1 cellular context compared by ENCODE assay signal in genomic region chr17:44354582-44355309, GRCh38.
TF ChIP-seq lines count a peak whose summit lies in the region.

No MANE protein-coding gene starts in this region.

TF ChIP-seq in HepG2, 621 proteins besides CTCF, POLR2A, EP300 and RAD21 (continued from another document and continues in another):
- TF ChIP-seq, protein P1, sequence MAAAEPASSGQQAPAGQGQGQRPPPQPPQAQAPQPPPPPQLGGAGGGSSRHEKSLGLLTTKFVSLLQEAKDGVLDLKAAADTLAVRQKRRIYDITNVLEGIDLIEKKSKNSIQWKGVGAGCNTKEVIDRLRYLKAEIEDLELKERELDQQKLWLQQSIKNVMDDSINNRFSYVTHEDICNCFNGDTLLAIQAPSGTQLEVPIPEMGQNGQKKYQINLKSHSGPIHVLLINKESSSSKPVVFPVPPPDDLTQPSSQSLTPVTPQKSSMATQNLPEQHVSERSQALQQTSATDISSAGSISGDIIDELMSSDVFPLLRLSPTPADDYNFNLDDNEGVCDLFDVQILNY (CRISPR knock-in tag; conservative IDR thresholded peaks at IDR 0.05) = no peak
- TF ChIP-seq NR3C1 (CRISPR knock-in tag; IDR thresholded peaks at IDR 0.05) (no peak), SNAPC2 (CRISPR knock-in tag; IDR thresholded peaks at IDR 0.05) (no peak), ZNF605 (CRISPR knock-in tag; IDR thresholded peaks at IDR 0.05) (peak; percentile 13; the same call in 1 of the 2 replicates), HNF4G (IDR thresholded peaks at IDR 0.05; ENCODE audit: borderline replicate concordance, low read depth, low read length) (no peak), HNF4G (CRISPR knock-in tag; IDR thresholded peaks at IDR 0.05; ENCODE audit: borderline replicate concordance, low read depth) (no peak), REL (CRISPR knock-in tag; conservative IDR thresholded peaks at IDR 0.05) (no peak), KAT8 (CRISPR knock-in tag; IDR thresholded peaks at IDR 0.05) (peak; percentile 56; the same call in 1 of the 2 replicates), HOXA9 (CRISPR knock-in tag; IDR thresholded peaks at IDR 0.05; ENCODE audit: borderline replicate concordance) (no peak), ZNF841 (CRISPR knock-in tag; IDR thresholded peaks at IDR 0.05; ENCODE audit: borderline replicate concordance) (no peak), TARDBP (CRISPR knock-in tag; IDR thresholded peaks at IDR 0.05) (no peak), SMAD1 (CRISPR knock-in tag; IDR thresholded peaks at IDR 0.05; ENCODE audit: borderline replicate concordance, low read depth) (no peak), PAWR (CRISPR knock-in tag; IDR thresholded peaks at IDR 0.05; ENCODE audit: borderline replicate concordance) (no peak), MED8 (CRISPR knock-in tag; IDR thresholded peaks at IDR 0.05; ENCODE audit: insufficient replicate concordance) (no peak), ZKSCAN1 (IDR thresholded peaks at IDR 0.05; ENCODE audit: low read length) (no peak), NKX3-1 (CRISPR knock-in tag; IDR thresholded peaks at IDR 0.05) (no peak), BRCA1 (CRISPR knock-in tag; IDR thresholded peaks at IDR 0.05) (no peak), DMTF1 (CRISPR knock-in tag; IDR thresholded peaks at IDR 0.05) (no peak), TBX3 (IDR thresholded peaks at IDR 0.05; ENCODE audit: borderline replicate concordance) (no peak), SETDB1 (CRISPR knock-in tag; IDR thresholded peaks at IDR 0.05; ENCODE audit: borderline replicate concordance) (no peak), FOXJ3 (CRISPR knock-in tag; IDR thresholded peaks at IDR 0.05; ENCODE audit: borderline replicate concordance) (no peak), ZNF891 (CRISPR knock-in tag; IDR thresholded peaks at IDR 0.05) (no peak), ZNF773 (CRISPR knock-in tag; IDR thresholded peaks at IDR 0.05; ENCODE audit: borderline replicate concordance) (no peak), PHF20 (CRISPR knock-in tag; IDR thresholded peaks at IDR 0.05) (peak; percentile 48; the same call in 1 of the 2 replicates), ZNF280B (CRISPR knock-in tag; IDR thresholded peaks at IDR 0.05; ENCODE audit: borderline replicate concordance) (no peak), HMG20A (CRISPR knock-in tag; IDR thresholded peaks at IDR 0.05; ENCODE audit: borderline replicate concordance) (no peak), HHEX (CRISPR knock-in tag; IDR thresholded peaks at IDR 0.05) (no peak), SAP130 (CRISPR knock-in tag; IDR thresholded peaks at IDR 0.05; ENCODE audit: low read depth) (peak; percentile 41), FOXA1 (IDR thresholded peaks at IDR 0.05) (no peak), FOXA1 (CRISPR knock-in tag; IDR thresholded peaks at IDR 0.05) (no peak), ZNF280D (CRISPR knock-in tag; IDR thresholded peaks at IDR 0.05) (no peak), ZFAT (CRISPR knock-in tag; conservative IDR thresholded peaks at IDR 0.05) (0 out of 2 replicates have a peak, but pooled peaks have one; percentile 49), FOXA3 (CRISPR knock-in tag; IDR thresholded peaks at IDR 0.05) (0 out of 2 replicates have a peak, but pooled peaks have one; percentile 19), ZBTB7A (CRISPR knock-in tag; IDR thresholded peaks at IDR 0.05) (peak; percentile 71), ZNF607 (CRISPR knock-in tag; IDR thresholded peaks at IDR 0.05; ENCODE audit: borderline replicate concordance) (no peak), YEATS2 (CRISPR knock-in tag; IDR thresholded peaks at IDR 0.05; ENCODE audit: borderline replicate concordance) (no peak), ZNF704 (CRISPR knock-in tag; IDR thresholded peaks at IDR 0.05; ENCODE audit: borderline replicate concordance) (no peak), THAP11 (CRISPR knock-in tag; IDR thresholded peaks at IDR 0.05) (peak; percentile 39; the same call in 1 of the 2 replicates), ZNF703 (CRISPR knock-in tag; IDR thresholded peaks at IDR 0.05; ENCODE audit: borderline replicate concordance) (no peak), HCFC1 (IDR thresholded peaks at IDR 0.05; ENCODE audit: low read depth, low read length) (no peak), ZFP36 (IDR thresholded peaks at IDR 0.05; ENCODE audit: borderline replicate concordance, low read depth, low read length, partially characterized antibody) (no peak), ZBTB37 (CRISPR knock-in tag; IDR thresholded peaks at IDR 0.05) (no peak)
- TF ChIP-seq, protein P2, sequence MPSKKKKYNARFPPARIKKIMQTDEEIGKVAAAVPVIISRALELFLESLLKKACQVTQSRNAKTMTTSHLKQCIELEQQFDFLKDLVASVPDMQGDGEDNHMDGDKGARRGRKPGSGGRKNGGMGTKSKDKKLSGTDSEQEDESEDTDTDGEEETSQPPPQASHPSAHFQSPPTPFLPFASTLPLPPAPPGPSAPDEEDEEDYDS (CRISPR knock-in tag; IDR thresholded peaks at IDR 0.05) = no peak
- TF ChIP-seq, protein P3, sequence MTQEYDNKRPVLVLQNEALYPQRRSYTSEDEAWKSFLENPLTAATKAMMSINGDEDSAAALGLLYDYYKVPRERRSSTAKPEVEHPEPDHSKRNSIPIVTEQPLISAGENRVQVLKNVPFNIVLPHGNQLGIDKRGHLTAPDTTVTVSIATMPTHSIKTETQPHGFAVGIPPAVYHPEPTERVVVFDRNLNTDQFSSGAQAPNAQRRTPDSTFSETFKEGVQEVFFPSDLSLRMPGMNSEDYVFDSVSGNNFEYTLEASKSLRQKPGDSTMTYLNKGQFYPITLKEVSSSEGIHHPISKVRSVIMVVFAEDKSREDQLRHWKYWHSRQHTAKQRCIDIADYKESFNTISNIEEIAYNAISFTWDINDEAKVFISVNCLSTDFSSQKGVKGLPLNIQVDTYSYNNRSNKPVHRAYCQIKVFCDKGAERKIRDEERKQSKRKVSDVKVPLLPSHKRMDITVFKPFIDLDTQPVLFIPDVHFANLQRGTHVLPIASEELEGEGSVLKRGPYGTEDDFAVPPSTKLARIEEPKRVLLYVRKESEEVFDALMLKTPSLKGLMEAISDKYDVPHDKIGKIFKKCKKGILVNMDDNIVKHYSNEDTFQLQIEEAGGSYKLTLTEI (CRISPR knock-in tag; conservative IDR thresholded peaks at IDR 0.05) = no peak
- TF ChIP-seq, protein P4, sequence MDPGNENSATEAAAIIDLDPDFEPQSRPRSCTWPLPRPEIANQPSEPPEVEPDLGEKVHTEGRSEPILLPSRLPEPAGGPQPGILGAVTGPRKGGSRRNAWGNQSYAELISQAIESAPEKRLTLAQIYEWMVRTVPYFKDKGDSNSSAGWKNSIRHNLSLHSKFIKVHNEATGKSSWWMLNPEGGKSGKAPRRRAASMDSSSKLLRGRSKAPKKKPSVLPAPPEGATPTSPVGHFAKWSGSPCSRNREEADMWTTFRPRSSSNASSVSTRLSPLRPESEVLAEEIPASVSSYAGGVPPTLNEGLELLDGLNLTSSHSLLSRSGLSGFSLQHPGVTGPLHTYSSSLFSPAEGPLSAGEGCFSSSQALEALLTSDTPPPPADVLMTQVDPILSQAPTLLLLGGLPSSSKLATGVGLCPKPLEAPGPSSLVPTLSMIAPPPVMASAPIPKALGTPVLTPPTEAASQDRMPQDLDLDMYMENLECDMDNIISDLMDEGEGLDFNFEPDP (CRISPR knock-in tag; conservative IDR thresholded peaks at IDR 0.05) = no peak
- TF ChIP-seq, protein P5, sequence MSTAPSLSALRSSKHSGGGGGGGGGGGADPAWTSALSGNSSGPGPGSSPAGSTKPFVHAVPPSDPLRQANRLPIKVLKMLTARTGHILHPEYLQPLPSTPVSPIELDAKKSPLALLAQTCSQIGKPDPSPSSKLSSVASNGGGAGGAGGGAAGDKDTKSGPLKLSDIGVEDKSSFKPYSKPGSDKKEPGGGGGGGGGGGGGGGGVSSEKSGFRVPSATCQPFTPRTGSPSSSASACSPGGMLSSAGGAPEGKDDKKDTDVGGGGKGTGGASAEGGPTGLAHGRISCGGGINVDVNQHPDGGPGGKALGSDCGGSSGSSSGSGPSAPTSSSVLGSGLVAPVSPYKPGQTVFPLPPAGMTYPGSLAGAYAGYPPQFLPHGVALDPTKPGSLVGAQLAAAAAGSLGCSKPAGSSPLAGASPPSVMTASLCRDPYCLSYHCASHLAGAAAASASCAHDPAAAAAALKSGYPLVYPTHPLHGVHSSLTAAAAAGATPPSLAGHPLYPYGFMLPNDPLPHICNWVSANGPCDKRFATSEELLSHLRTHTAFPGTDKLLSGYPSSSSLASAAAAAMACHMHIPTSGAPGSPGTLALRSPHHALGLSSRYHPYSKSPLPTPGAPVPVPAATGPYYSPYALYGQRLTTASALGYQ (CRISPR knock-in tag; IDR thresholded peaks at IDR 0.05) = 0 out of 2 replicates have a peak, but pooled peaks have one; percentile 21
